In the genomic region with DNA sequence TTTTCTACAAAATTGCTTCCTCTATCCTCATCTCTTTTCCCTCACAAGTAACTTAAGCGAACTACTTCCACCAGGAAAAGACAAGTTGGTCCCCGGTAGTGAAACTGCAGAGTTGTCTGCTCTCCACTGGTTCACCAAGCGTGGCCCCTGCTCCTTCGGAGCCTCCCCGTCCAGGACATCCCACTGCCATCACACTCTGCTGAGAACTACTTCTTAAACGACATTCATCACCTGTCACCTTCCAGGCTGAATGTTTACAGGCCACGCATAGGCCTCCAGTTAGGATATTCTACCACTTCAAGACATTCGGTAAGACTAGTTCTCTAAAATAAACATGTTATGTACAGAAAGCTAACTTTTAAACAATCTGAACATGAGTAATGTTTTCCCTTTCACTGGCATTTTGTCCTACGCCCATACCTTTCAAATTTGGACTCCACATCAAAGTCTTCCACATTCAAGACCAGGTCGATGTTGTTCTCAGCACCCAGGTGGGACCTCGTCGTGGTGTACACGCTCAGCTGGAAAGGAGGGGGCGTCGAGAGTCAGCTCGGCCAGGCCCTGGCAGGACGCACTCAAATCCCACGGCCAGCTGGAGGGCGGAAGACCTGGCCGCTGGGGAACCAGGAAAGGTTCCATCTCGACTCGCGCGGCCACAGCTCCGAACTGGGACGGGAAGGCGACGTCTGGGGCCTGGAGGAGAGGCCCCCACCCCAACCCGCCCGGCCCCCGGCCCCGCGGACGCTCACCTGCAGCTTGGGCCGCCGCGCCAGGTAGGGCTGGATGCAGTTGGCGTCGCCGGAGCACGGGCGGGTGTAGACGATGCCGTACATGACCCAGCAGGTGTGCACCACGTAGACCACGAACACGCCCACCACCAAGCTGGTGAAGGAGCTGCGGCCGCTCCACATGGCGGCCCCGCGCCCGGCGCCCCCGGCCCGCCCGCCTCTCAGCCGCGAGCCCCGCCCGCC, we compare ENCODE assay signal across 1 cellular context.
TF ChIP-seq lines count a peak whose summit lies in the region.

No MANE protein-coding gene starts in this region.

TF ChIP-seq in HEK293, 187 proteins besides CTCF, POLR2A, EP300 and RAD21 (continued from another document):
- TF ChIP-seq, protein P1, sequence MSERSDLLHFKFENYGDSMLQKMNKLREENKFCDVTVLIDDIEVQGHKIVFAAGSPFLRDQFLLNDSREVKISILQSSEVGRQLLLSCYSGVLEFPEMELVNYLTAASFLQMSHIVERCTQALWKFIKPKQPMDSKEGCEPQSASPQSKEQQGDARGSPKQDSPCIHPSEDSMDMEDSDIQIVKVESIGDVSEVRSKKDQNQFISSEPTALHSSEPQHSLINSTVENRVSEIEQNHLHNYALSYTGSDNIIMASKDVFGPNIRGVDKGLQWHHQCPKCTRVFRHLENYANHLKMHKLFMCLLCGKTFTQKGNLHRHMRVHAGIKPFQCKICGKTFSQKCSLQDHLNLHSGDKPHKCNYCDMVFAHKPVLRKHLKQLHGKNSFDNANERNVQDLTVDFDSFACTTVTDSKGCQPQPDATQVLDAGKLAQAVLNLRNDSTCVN (tag by site-specific recombination; optimal IDR thresholded peaks at IDR 0.05), result peak; percentile 44
- TF ChIP-seq, protein P2, sequence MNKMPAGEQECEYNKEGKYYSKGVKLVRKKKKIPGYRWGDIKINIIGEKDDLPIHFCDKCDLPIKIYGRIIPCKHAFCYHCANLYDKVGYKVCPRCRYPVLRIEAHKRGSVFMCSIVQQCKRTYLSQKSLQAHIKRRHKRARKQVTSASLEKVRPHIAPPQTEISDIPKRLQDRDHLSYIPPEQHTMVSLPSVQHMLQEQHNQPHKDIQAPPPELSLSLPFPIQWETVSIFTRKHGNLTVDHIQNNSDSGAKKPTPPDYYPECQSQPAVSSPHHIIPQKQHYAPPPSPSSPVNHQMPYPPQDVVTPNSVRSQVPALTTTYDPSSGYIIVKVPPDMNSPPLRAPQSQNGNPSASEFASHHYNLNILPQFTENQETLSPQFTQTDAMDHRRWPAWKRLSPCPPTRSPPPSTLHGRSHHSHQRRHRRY (tag by site-specific recombination; IDR thresholded peaks at IDR 0.05), result no peak
- no peak for TF ChIP-seq MYNN (tag by site-specific recombination; IDR thresholded peaks at IDR 0.05; ENCODE audit: borderline replicate concordance)
- peak; percentile 43; the same call in 1 of the 2 replicates for TF ChIP-seq KLF9 (tag by site-specific recombination; IDR thresholded peaks at IDR 0.05; ENCODE audit: low read depth)
- TF ChIP-seq ZNF335 (tag by site-specific recombination; conservative IDR thresholded peaks at IDR 0.05), result peak; percentile 21; the same call in 1 of the 2 replicates
- no peak for TF ChIP-seq ZNF837 (tag by site-specific recombination; IDR thresholded peaks at IDR 0.05)
- TF ChIP-seq, protein P3, sequence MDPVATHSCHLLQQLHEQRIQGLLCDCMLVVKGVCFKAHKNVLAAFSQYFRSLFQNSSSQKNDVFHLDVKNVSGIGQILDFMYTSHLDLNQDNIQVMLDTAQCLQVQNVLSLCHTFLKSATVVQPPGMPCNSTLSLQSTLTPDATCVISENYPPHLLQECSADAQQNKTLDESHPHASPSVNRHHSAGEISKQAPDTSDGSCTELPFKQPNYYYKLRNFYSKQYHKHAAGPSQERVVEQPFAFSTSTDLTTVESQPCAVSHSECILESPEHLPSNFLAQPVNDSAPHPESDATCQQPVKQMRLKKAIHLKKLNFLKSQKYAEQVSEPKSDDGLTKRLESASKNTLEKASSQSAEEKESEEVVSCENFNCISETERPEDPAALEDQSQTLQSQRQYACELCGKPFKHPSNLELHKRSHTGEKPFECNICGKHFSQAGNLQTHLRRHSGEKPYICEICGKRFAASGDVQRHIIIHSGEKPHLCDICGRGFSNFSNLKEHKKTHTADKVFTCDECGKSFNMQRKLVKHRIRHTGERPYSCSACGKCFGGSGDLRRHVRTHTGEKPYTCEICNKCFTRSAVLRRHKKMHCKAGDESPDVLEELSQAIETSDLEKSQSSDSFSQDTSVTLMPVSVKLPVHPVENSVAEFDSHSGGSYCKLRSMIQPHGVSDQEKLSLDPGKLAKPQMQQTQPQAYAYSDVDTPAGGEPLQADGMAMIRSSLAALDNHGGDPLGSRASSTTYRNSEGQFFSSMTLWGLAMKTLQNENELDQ (tag by site-specific recombination; IDR thresholded peaks at IDR 0.05; ENCODE audit: low read depth), result no peak
- TF ChIP-seq ZBTB17 (tag by site-specific recombination; IDR thresholded peaks at IDR 0.05), result no peak
TF ChIP-seq in HEK293: peak in this region for 3.
